In genomic region chr11:114058026-114058706, GRCh38 we compare ENCODE assay signal across 10 cellular contexts. TPM values are rescaled to one million over a fixed set of nuclear protein-coding genes. Genes with fewer than 3 reads are reported as not detected.
DNase-seq lines count a peak whose midpoint lies in the region; ATAC-seq and TF ChIP-seq lines count a peak whose summit lies in the region.
"Had no signal": no experiment of that assay in that cellular context is flagged by ENCODE, and none has a peak within 500 bp of the region (broad histone marks: within the 10 kb centered on the region; RNA-seq: fewer than 3 reads in every experiment).

No MANE protein-coding gene starts in this region.

- H3K27me3 ChIP-seq in right lobe of liver (no peaks in the 10 kb centered on the region), stomach smooth muscle (ENCODE audit: control insufficient read depth in 1 of 2, insufficient read depth in 2 of 2, low read length in 2 of 2) (no peaks in the 10 kb centered on the region)

- POLR2A ChIA-PET in T-cell (lab: Charles Lee), result no interaction called here

- no peaks in the 10 kb centered on the region for H3K36me3 Mint-ChIP-seq in T-cell

- CTCF ChIA-PET in T-cell (lab: Charles Lee), result interaction anchor here (0.9 to 1.4 kb wide), 3 partner anchors 111 to 204 kb away, joined by 3 to 4 read pairs (median 3); no protein-coding TSS in a partner anchor

- peak overlapping the region; percentile 97 to 99 for H3K27ac ChIP-seq in coronary artery
- H3K27ac ChIP-seq in right lobe of liver, result peak overlapping the region; percentile 83 to 94 (median 86)
- peak overlapping the region; percentile 95 for H3K27ac ChIP-seq in stomach smooth muscle (ENCODE audit: low read length)

- H3K4me3 Mint-ChIP-seq in T-cell, result peak overlapping the region; percentile 66 to 88 (median 81)

- peak overlapping the region; percentile 97 for H3K4me3 ChIP-seq in coronary artery
- H3K4me3 ChIP-seq in right lobe of liver, result peak overlapping the region; percentile 78 to 96 (median 89)
- peak overlapping the region; percentile 79 to 80 for H3K4me3 ChIP-seq in stomach smooth muscle (ENCODE audit: low read length in 2 of 2)
- H3K4me3 ChIP-seq: K562 had no signal

- peak overlapping the region; percentile 92 to 96 for H3K9ac ChIP-seq in stomach smooth muscle (ENCODE audit: low read length in 2 of 2)

- no peak for DNase-seq in T-cell
- no peak for DNase-seq in coronary artery (ENCODE audit: low spot score)
- DNase-seq in right lobe of liver, result peak; percentile 82 to 90 (median 85)
- no peak for DNase-seq in cerebellar cortex (ENCODE audit: low spot score)

- WGBS in right lobe of liver (ENCODE audit: insufficient coverage, low coverage, low lambda C conversion rate, missing lambda C conversion rate), result 33% methylated on average over 10 of the region's 25 CpGs

- no peak overlapping the region for H3K27ac Mint-ChIP-seq in T-cell

- H3K4me1 ChIP-seq in right lobe of liver (peaks cover 0 to 31% (median 6%) of the 10 kb centered on the region in 4 donors), stomach smooth muscle (ENCODE audit: control insufficient read depth, insufficient read depth, low read length) (peaks cover 27% of the 10 kb centered on the region)

- peaks cover 0 to 5% (median 2%) of the 10 kb centered on the region in 4 donors for H3K36me3 ChIP-seq in right lobe of liver
- peaks cover 1 to 3% of the 10 kb centered on the region in 2 donors for H3K36me3 ChIP-seq in stomach smooth muscle (ENCODE audit: control insufficient read depth in 2 of 2, insufficient read depth in 2 of 2, low read length in 2 of 2)

- peak; percentile 56 for TF ChIP-seq POLR2A in right lobe of liver (IDR thresholded peaks at IDR 0.05)

- intact Hi-C loops in right lobe of liver (cut with DNase I), result no loop called here

- H3K9me3 ChIP-seq in right lobe of liver (no peaks in the 10 kb centered on the region), stomach smooth muscle (ENCODE audit: control insufficient read depth in 2 of 2, low read length in 2 of 2) (no peaks in the 10 kb centered on the region)

- peaks cover 18 to 30% of the 10 kb centered on the region in 2 donors for H3K27me3 Mint-ChIP-seq in T-cell

- TF ChIP-seq CTCF in coronary artery (IDR thresholded peaks at IDR 0.05) (no peak), right lobe of liver (IDR thresholded peaks at IDR 0.05) (peak in 1 of 4 donors; percentile 18)

- no peaks in the 10 kb centered on the region for H3K9me3 Mint-ChIP-seq in T-cell

- H3K4me1 Mint-ChIP-seq in T-cell, result peaks cover 7 to 25% (median 23%) of the 10 kb centered on the region in 3 donors

- no peak for ATAC-seq in T-cell (replicated peaks in 1 of 4)
- ATAC-seq in right lobe of liver, result peak; percentile 34 to 65 (median 60)
- ATAC-seq in HG02970 (IDR thresholded peaks at IDR 0.05; ENCODE audit: low FRiP score, unreplicated experiment), result no peak
- no peak for ATAC-seq in HG02763 (IDR thresholded peaks at IDR 0.05; ENCODE audit: unreplicated experiment)
- ATAC-seq in GM21529 (IDR thresholded peaks at IDR 0.05; ENCODE audit: unreplicated experiment), result no peak
- ATAC-seq: K562 had no signal

RNA-seq across cellular contexts. Expression of gene ZBTB16, which starts 1.3 kb away (rescaled TPM):
- total RNA-seq in T-cell (10 to 100 TPM in 3 of 5 donors, 1 to 10 TPM in 2; 8.3 to 20.5 (median 12.4) TPM), right lobe of liver (100 to 1,000 TPM in 2 of 6 experiments, 10 to 100 TPM in 4; 13.1 to 205 (median 52.2) TPM)
- total RNA-seq: fibroblast of lung had no signal

Comparison
In these comparisons a context has a peak if more than half of its experiments do, and no peak if none do; other contexts are left out.
1. ATAC-seq: peak in right lobe of liver (4 of 4); none in T-cell (0 of 4), HG02970 (single experiment), HG02763 (single experiment) and GM21529 (single experiment).
2. DNase-seq: peak in right lobe of liver (3 of 3); none in T-cell (0 of 34), coronary artery (single experiment) and cerebellar cortex (single experiment).
3. Peak in every context shown above with its lines, with median percentiles within 50 percentile points of each other: H3K27ac ChIP-seq and H3K4me3 ChIP-seq.